In the genomic region with DNA sequence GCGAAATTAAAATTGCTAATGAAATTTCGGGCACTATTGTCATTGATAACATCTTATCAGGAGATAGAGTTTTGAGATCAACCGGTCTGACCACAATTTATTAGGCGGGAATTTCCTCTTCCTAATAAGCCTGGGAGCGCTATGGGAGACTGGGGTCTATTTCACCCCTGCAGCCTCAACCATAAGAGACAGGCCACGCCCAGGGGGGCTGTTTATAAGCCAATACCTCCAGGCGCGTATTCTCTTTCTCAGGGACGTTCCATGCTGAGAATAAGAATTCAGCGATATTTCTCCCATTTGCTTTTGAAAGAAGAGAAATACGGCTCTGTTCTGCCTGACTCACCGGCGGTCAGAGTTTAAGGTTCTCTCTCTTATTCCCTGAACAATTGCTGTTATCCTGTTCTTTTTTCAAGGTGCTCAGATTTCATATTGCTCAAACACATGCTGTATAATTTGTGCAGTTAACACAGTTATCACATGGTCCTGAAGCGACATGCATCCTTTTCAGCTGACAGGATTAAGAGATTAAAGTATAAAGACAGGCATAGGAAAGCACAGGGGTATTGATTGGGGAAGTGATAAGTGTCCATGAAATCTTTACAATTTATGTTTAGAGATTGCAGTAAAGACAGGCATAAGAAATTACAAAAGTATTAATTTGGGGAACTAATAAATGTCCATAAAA, we compare ENCODE assay signal across 8 cellular contexts.
DNase-seq lines count a peak whose midpoint lies in the region; ATAC-seq and TF ChIP-seq lines count a peak whose summit lies in the region.
"Not testable (repeated sequence)": the region's sequence is repeated elsewhere in the genome, so short reads cannot be mapped to it uniquely, and the experiment has no call there.

No MANE protein-coding gene starts in this region.

- not testable (repeated sequence) for H2BK5ac ChIP-seq in mesendoderm (ENCODE audit: low read length)

- peak; percentile 37 for DNase-seq in DMS153 (lab: John Stamatoyannopoulos, UW)
- DNase-seq in NCI-H1105 treated with DMSO at 0.1 percent for 48 hours (lab: John Stamatoyannopoulos, UW), result peak; percentile 23
- peak; percentile 44 to 75 for DNase-seq in NCI-H524 (lab: John Stamatoyannopoulos, UW)
- peak; percentile 66 for DNase-seq in NT2/D1 (ENCODE audit: low read depth, low spot score)
- DNase-seq in glutamatergic neuron, result peak; percentile 19
- peak; percentile 70 for DNase-seq in mesendoderm
- DNase-seq in gastrocnemius medialis, result not testable (repeated sequence)

- H3K4ac ChIP-seq in mesendoderm (ENCODE audit: low read depth, low read length), result not testable (repeated sequence)

- not testable (repeated sequence) for H3K4me1 ChIP-seq in HEK293 (ENCODE audit: control insufficient read depth, insufficient read depth, low read length); NT2/D1 (ENCODE audit: insufficient read depth, insufficient read length)
- H3K4me1 ChIP-seq in mesendoderm (ENCODE audit: control insufficient read depth, low read depth, low read length), result peaks cover 33% of the 10 kb centered on the region
- H3K4me1 ChIP-seq in gastrocnemius medialis, result peaks cover 59 to 71% of the 10 kb centered on the region in 2 donors

- H4K8ac ChIP-seq in mesendoderm (ENCODE audit: low read depth, low read length), result not testable (repeated sequence)

- not testable (repeated sequence) for H3K23ac ChIP-seq in mesendoderm (ENCODE audit: low read length)

- CTCF ChIA-PET in HEK293 (lab: Yijun Ruan, JAX), result not testable (repeated sequence)

- not testable (repeated sequence) for H3K9me3 ChIP-seq in HEK293 (ENCODE audit: control insufficient read depth, insufficient read depth, low read depth, low read length); NT2/D1 (ENCODE audit: insufficient read depth, low read length); gastrocnemius medialis

- not testable (repeated sequence) for H3K36me3 ChIP-seq in HEK293 (ENCODE audit: control insufficient read depth in 2 of 2, insufficient read depth in 1 of 2, low read length in 2 of 2); NT2/D1 (ENCODE audit: insufficient read depth, insufficient read length, low read length); mesendoderm (ENCODE audit: control insufficient read depth, insufficient read depth, low read length); gastrocnemius medialis

- H3K79me2 ChIP-seq in mesendoderm (ENCODE audit: control insufficient read depth, insufficient read depth, low read length), result not testable (repeated sequence)

- H3K56ac ChIP-seq in mesendoderm (ENCODE audit: low read length), result peak overlapping the region; percentile 80

- H3K4me2 ChIP-seq in mesendoderm (ENCODE audit: low read length), result not testable (repeated sequence)

- H3K27me3 ChIP-seq in NT2/D1 (ENCODE audit: insufficient read depth, insufficient read length); mesendoderm (ENCODE audit: insufficient read depth, low read length, poor library complexity); gastrocnemius medialis: not testable (repeated sequence)

- POLR2A ChIA-PET in HEK293 (lab: Yijun Ruan, JAX), result not testable (repeated sequence)

- H3K4me3 Mint-ChIP-seq in glutamatergic neuron (ENCODE audit: unreplicated experiment), result peak overlapping the region; percentile 58

- H2AK5ac ChIP-seq in mesendoderm (ENCODE audit: low read length), result not testable (repeated sequence)

- H3K9ac ChIP-seq in NT2/D1 (ENCODE audit: insufficient read length, low read depth), result not testable (repeated sequence)
- peak overlapping the region; percentile 8 for H3K9ac ChIP-seq in mesendoderm (ENCODE audit: low read length)

- in situ Hi-C loops in gastrocnemius medialis (cut with MboI; ENCODE audit: low sequenced_read_pairs in 4 of 4), result not testable (repeated sequence)

- ATAC-seq in gastrocnemius medialis, result not testable (repeated sequence)

- not testable (repeated sequence) for H2BK120ac ChIP-seq in mesendoderm (ENCODE audit: low read depth, low read length)

- H4K5ac ChIP-seq in mesendoderm (ENCODE audit: low read length), result not testable (repeated sequence)

- not testable (repeated sequence) for H3K18ac ChIP-seq in mesendoderm (ENCODE audit: low read length)

- not testable (repeated sequence) for H3K27ac Mint-ChIP-seq in glutamatergic neuron (ENCODE audit: unreplicated experiment)

- H2BK15ac ChIP-seq in mesendoderm (replicated peaks; ENCODE audit: low read depth), result not testable (repeated sequence)

- not testable (repeated sequence) for TF ChIP-seq CTCF in HEK293 (tag by site-specific recombination; IDR thresholded peaks at IDR 0.05); glutamatergic neuron (IDR thresholded peaks at IDR 0.05; ENCODE audit: partially characterized antibody, unreplicated experiment); gastrocnemius medialis (IDR thresholded peaks at IDR 0.05 in 4 of 5, conservative IDR thresholded peaks at IDR 0.05 in 1 of 5)

- not testable (repeated sequence) for H3K36me3 Mint-ChIP-seq in glutamatergic neuron (ENCODE audit: unreplicated experiment)

- not testable (repeated sequence) for TF ChIP-seq POLR2A in gastrocnemius medialis (IDR thresholded peaks at IDR 0.05)

- not testable (repeated sequence) for H3K27me3 Mint-ChIP-seq in glutamatergic neuron (ENCODE audit: unreplicated experiment)

- not testable (repeated sequence) for H3K79me1 ChIP-seq in mesendoderm (ENCODE audit: low read length)

- no CpG with 5 or more reads among the region's 14 CpGs for WGBS in mesendoderm (ENCODE audit: extremely low coverage, insufficient coverage, low lambda C conversion rate)

- intact Hi-C loops in gastrocnemius medialis (cut with DNase I; ENCODE audit: low total_unique reads), result not testable (repeated sequence)

- H3K9me3 Mint-ChIP-seq in glutamatergic neuron (ENCODE audit: unreplicated experiment), result not testable (repeated sequence)

- not testable (repeated sequence) for H3K4me3 ChIP-seq in HEK293 (ENCODE audit: low read depth, low read length); NT2/D1 (ENCODE audit: insufficient read length, low read depth); mesendoderm (ENCODE audit: low read length); gastrocnemius medialis

- H3K4me1 Mint-ChIP-seq in glutamatergic neuron (ENCODE audit: low read depth, unreplicated experiment), result peaks cover 32% of the 10 kb centered on the region

- H3K27ac ChIP-seq in HEK293 (ENCODE audit: extremely low read depth, low read depth, low read length); mesendoderm (ENCODE audit: low read depth, low read length): not testable (repeated sequence)
- peak overlapping the region; percentile 91 to 97 (median 92) for H3K27ac ChIP-seq in gastrocnemius medialis

TF ChIP-seq in HEK293, 187 proteins besides CTCF, POLR2A, EP300 and RAD21:
- TF ChIP-seq ZSCAN16 (tag by site-specific recombination; IDR thresholded peaks at IDR 0.05), result 0 out of 2 replicates have a peak, but pooled peaks have one; percentile 40
- TF ChIP-seq, protein P1, sequence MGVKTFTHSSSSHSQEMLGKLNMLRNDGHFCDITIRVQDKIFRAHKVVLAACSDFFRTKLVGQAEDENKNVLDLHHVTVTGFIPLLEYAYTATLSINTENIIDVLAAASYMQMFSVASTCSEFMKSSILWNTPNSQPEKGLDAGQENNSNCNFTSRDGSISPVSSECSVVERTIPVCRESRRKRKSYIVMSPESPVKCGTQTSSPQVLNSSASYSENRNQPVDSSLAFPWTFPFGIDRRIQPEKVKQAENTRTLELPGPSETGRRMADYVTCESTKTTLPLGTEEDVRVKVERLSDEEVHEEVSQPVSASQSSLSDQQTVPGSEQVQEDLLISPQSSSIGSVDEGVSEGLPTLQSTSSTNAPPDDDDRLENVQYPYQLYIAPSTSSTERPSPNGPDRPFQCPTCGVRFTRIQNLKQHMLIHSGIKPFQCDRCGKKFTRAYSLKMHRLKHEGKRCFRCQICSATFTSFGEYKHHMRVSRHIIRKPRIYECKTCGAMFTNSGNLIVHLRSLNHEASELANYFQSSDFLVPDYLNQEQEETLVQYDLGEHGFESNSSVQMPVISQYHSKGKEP (tag by site-specific recombination; IDR thresholded peaks at IDR 0.05), result peak; percentile 48; the same call in 1 of the 2 replicates
